Comparison of ENCODE assay signal across 30 cellular contexts in the genomic region with DNA sequence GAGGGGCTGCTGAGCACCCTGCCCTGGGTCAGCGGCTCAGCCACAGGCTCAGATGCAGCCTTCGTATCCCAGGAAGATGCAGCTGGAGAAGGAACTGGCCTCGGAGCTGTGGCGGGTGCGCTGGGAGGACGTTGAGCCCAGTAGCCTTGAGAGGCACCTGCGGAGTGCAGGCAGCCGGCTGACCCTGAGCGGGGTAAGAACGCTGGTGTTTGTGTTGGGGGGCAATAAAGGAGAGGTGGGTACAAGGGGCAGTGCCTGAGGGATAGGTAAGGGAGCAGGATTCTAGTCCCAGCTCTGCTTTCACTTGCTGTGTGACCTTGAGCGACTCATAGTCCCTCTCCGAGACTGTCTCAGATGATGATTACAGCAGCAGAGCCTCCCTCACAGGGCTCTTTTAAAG. TPM values are rescaled to one million over a fixed set of nuclear protein-coding genes. Genes with fewer than 3 reads are reported as not detected.
"Had no signal": no experiment of that assay in that cellular context is flagged by ENCODE, and none has a peak within 500 bp of the region (broad histone marks: within the 10 kb centered on the region; RNA-seq: fewer than 3 reads in every experiment).

No MANE protein-coding gene starts in this region.

- H3K4me3 Mint-ChIP-seq: activated CD4-positive, alpha-beta T cell treated with anti-CD3 and anti-CD28 coated beads, Interleukin-2, amount 10 ng/mL, durations not matched to agents 24 days and 14 days; activated CD8-positive, alpha-beta T cell treated with anti-CD3 and anti-CD28 coated beads for 36 hours; activated naive CD4-positive, alpha-beta T cell treated with anti-CD3 and anti-CD28 coated beads for 36 hours; activated T-cell treated with anti-CD3 and anti-CD28 coated beads, Interleukin-2, amount 50 U/mL, for 24 hours; central memory CD8-positive, alpha-beta T cell had no signal

- ATAC-seq: activated CD8-positive, alpha-beta T cell treated with anti-CD3 and anti-CD28 coated beads for 36 hours; activated naive CD4-positive, alpha-beta T cell treated with anti-CD3 and anti-CD28 coated beads, Interleukin-2, amount 50 U/mL, for 72 hours had no signal

- H3K36me3 ChIP-seq: cardiac muscle cell, MG63, SJCRH30, WERI-Rb-1 had no signal

- H3K36me3 Mint-ChIP-seq: activated naive CD4-positive, alpha-beta T cell treated with anti-CD3 and anti-CD28 coated beads, Interleukin-2, amount 50 U/mL, for 72 hours had no signal

- DNase-seq: activated CD4-positive, alpha-beta T cell treated with anti-CD3 and anti-CD28 coated beads for 1 hour; activated CD4-positive, alpha-beta T cell treated with anti-CD3 and anti-CD28 coated beads, Interleukin-2, amount 10 ng/mL, durations not matched to agents 24 days and 14 days; activated CD4-positive, alpha-beta T cell treated with anti-CD3 and anti-CD28 coated beads, Interleukin-2, amount 50 U/mL, for 4 hours; activated CD4-positive, CD25-positive, alpha-beta regulatory T cell; activated CD8-positive, alpha-beta T cell treated with anti-CD3 and anti-CD28 coated beads for 36 hours; activated gamma-delta T cell treated with Interleukin-2 at 50 U/mL for 16 hours; activated naive CD4-positive, alpha-beta T cell treated with anti-CD3 and anti-CD28 coated beads for 36 hours; activated T-cell treated with anti-CD3 and anti-CD28 coated beads, Interleukin-2, amount 50 U/mL, for 24 hours; anterior cingulate cortex; Kasumi-1; KG1; MG63; NCI-H1048; NCI-H1105 treated with DMSO at 0.1 percent for 48 hours; NCI-H1436; NCI-H1694; NCI-H1930; NCI-H2081 treated with DMSO at 0.1 percent for 48 hours; NCI-H226; NCI-H524 treated with DMSO at 0.1 percent for 48 hours; SHP77; SJCRH30; T1000; WERI-Rb-1 had no signal

- H3K4me1 ChIP-seq: SJCRH30 had no signal

- H3K27ac ChIP-seq: cardiac muscle cell, SJCRH30, SK-N-MC, WERI-Rb-1 had no signal

- H3K9me3 Mint-ChIP-seq: activated CD4-positive, alpha-beta T cell treated with anti-CD3 and anti-CD28 coated beads, Interleukin-2, amount 10 ng/mL, durations not matched to agents 24 days and 14 days; activated CD8-positive, alpha-beta T cell treated with anti-CD3 and anti-CD28 coated beads for 36 hours; activated naive CD4-positive, alpha-beta T cell treated with anti-CD3 and anti-CD28 coated beads for 36 hours; activated naive CD4-positive, alpha-beta T cell treated with anti-CD3 and anti-CD28 coated beads, Interleukin-2, amount 50 U/mL, for 72 hours; activated T-cell treated with anti-CD3 and anti-CD28 coated beads, Interleukin-2, amount 50 U/mL, for 24 hours; central memory CD8-positive, alpha-beta T cell had no signal

- H3K9me3 ChIP-seq: MG63, SJCRH30 had no signal

- H3K4me3 ChIP-seq: cardiac muscle cell, MG63, SJCRH30, SK-N-MC had no signal

- H3K27ac Mint-ChIP-seq: activated CD4-positive, alpha-beta T cell treated with anti-CD3 and anti-CD28 coated beads, Interleukin-2, amount 10 ng/mL, durations not matched to agents 24 days and 14 days; activated CD8-positive, alpha-beta T cell treated with anti-CD3 and anti-CD28 coated beads for 36 hours; activated naive CD4-positive, alpha-beta T cell treated with anti-CD3 and anti-CD28 coated beads for 36 hours; activated naive CD4-positive, alpha-beta T cell treated with anti-CD3 and anti-CD28 coated beads, Interleukin-2, amount 50 U/mL, for 72 hours; activated T-cell treated with anti-CD3 and anti-CD28 coated beads, Interleukin-2, amount 50 U/mL, for 24 hours had no signal

RNA-seq across cellular contexts. Expression of a gene that starts 6.4 kb away (rescaled TPM):
- total RNA-seq: activated CD8-positive, alpha-beta T cell treated with anti-CD3 and anti-CD28 coated beads for 36 hours; activated naive CD4-positive, alpha-beta T cell treated with anti-CD3 and anti-CD28 coated beads, Interleukin-2, amount 50 U/mL, for 72 hours; T-helper 1 cell treated with Interleukin-12 subunit alpha and Interleukin-12 subunit beta and Interleukin-4 antibody, amounts not matched to agents 30 ng/mL and 1 ng/mL, for 36 hours; T-helper 2 cell treated with Interferon-gamma antibody and Interleukin-4, amounts not matched to agents 100 ng/mL and 5 ng/mL, for 36 hours had no signal
